Comparison of ENCODE assay signal across 8 cellular contexts in genomic region chr1:98051065-98051675, GRCh38.
DNase-seq lines count a peak whose midpoint lies in the region; ATAC-seq and TF ChIP-seq lines count a peak whose summit lies in the region.

No MANE protein-coding gene starts in this region.

- 0 to 1% (median 0%) methylated on average over 1 of the region's 1 CpG for WGBS in psoas muscle, 3 donors

- no peak overlapping the region for H3K27ac Mint-ChIP-seq in activated naive CD4-positive, alpha-beta T cell treated with anti-CD3 and anti-CD28 coated beads for 36 hours
- peak overlapping the region; percentile 60 for H3K27ac Mint-ChIP-seq in glutamatergic neuron (ENCODE audit: unreplicated experiment)

- peak; percentile 56 for DNase-seq in DMS114 treated with DMSO at 0.1 percent for 48 hours (lab: John Stamatoyannopoulos, UW; ENCODE audit: unreplicated experiment)
- peak; percentile 65 for DNase-seq in LoVo (ENCODE audit: low spot score)
- DNase-seq in RWPE2 (ENCODE audit: low spot score) = peak; percentile 49
- DNase-seq in activated naive CD4-positive, alpha-beta T cell treated with anti-CD3 and anti-CD28 coated beads for 36 hours = peak; percentile 85
- DNase-seq in glutamatergic neuron = peak; percentile 85
- DNase-seq in psoas muscle = peak; percentile 41 to 63

- no peaks in the 10 kb centered on the region for H3K9me3 ChIP-seq in RWPE2 (ENCODE audit: severe bottlenecking)
- H3K9me3 ChIP-seq in psoas muscle = no peaks in the 10 kb centered on the region

- ATAC-seq in GM21447 (IDR thresholded peaks at IDR 0.05; ENCODE audit: unreplicated experiment) = peak; percentile 36
- no peak for ATAC-seq in RWPE2 (ENCODE audit: low read depth)
- ATAC-seq in psoas muscle = peak in 1 of 4 donors; percentile 53
- no peak for ATAC-seq in HG02981 (IDR thresholded peaks at IDR 0.05; ENCODE audit: unreplicated experiment)

- H3K9me3 Mint-ChIP-seq in activated naive CD4-positive, alpha-beta T cell treated with anti-CD3 and anti-CD28 coated beads for 36 hours = no peaks in the 10 kb centered on the region
- H3K9me3 Mint-ChIP-seq in glutamatergic neuron (ENCODE audit: unreplicated experiment) = peaks cover 29% of the 10 kb centered on the region

- H3K27ac ChIP-seq in RWPE2 (ENCODE audit: poor library complexity, severe bottlenecking) (no peak overlapping the region), psoas muscle (no peak overlapping the region)

- CTCF ChIA-PET in activated naive CD4-positive, alpha-beta T cell treated with anti-CD3 and anti-CD28 coated beads for 36 hours (lab: Charles Lee) = interaction anchor here (1.0 to 1.8 kb wide), 9 partner anchors 9 to 914 kb away, joined by 3 to 6 read pairs (median 3); partner anchors contain the start of gene DPYD

- H3K27me3 Mint-ChIP-seq in activated naive CD4-positive, alpha-beta T cell treated with anti-CD3 and anti-CD28 coated beads for 36 hours (ENCODE audit: low read depth) = peaks cover 55% of the 10 kb centered on the region
- H3K27me3 Mint-ChIP-seq in glutamatergic neuron (ENCODE audit: unreplicated experiment) = peaks cover 23% of the 10 kb centered on the region

- H3K4me1 ChIP-seq in RWPE2 (ENCODE audit: insufficient read depth, poor library complexity, severe bottlenecking) (peaks cover 5% of the 10 kb centered on the region), psoas muscle (peaks cover 5% of the 10 kb centered on the region)

- H3K4me3 Mint-ChIP-seq in activated naive CD4-positive, alpha-beta T cell treated with anti-CD3 and anti-CD28 coated beads for 36 hours = no peak overlapping the region
- H3K4me3 Mint-ChIP-seq in glutamatergic neuron (ENCODE audit: unreplicated experiment) = peak overlapping the region; percentile 58

- intact Hi-C loops in activated naive CD4-positive, alpha-beta T cell treated with anti-CD3 and anti-CD28 coated beads for 36 hours (cut with micrococcal nuclease) = loop anchor here (1.0 to 5.0 kb wide), 9 partner anchors 230 to 1814 kb away; no protein-coding TSS in a partner anchor
- intact Hi-C loops in psoas muscle (cut with DNase I) = loop anchor here (5.0 to 10.0 kb wide), 4 partner anchors 129 to 1076 kb away; partner anchors contain the start of gene DPYD (in 1 of the 2)

- peaks cover 27% of the 10 kb centered on the region for H3K4me1 Mint-ChIP-seq in activated naive CD4-positive, alpha-beta T cell treated with anti-CD3 and anti-CD28 coated beads for 36 hours (ENCODE audit: low read depth)
- H3K4me1 Mint-ChIP-seq in glutamatergic neuron (ENCODE audit: low read depth, unreplicated experiment) = peaks cover 24% of the 10 kb centered on the region

- H3K36me3 ChIP-seq in RWPE2 (ENCODE audit: low read depth) = no peaks in the 10 kb centered on the region
- H3K36me3 ChIP-seq in psoas muscle (ENCODE audit: insufficient read depth in 1 of 2, low read depth in 1 of 2) = no peaks in the 10 kb centered on the region

- H3K4me3 ChIP-seq in RWPE2 (ENCODE audit: severe bottlenecking) (no peak overlapping the region), psoas muscle (no peak overlapping the region)

- peaks cover 23% of the 10 kb centered on the region for H3K27me3 ChIP-seq in RWPE2 (ENCODE audit: insufficient read depth, poor library complexity, severe bottlenecking)
- peaks cover 5 to 69% (median 17%) of the 10 kb centered on the region in 3 donors for H3K27me3 ChIP-seq in psoas muscle (ENCODE audit: insufficient read depth in 3 of 3, low read length in 2 of 3)

- peak; percentile 96 for TF ChIP-seq CTCF in RWPE2 (IDR thresholded peaks at IDR 0.05; ENCODE audit: poor library complexity, severe bottlenecking)
- TF ChIP-seq CTCF in glutamatergic neuron (IDR thresholded peaks at IDR 0.05; ENCODE audit: partially characterized antibody, unreplicated experiment) = peak; percentile 93
- TF ChIP-seq CTCF in psoas muscle (IDR thresholded peaks at IDR 0.05) = peak; percentile 84

- H3K36me3 Mint-ChIP-seq in activated naive CD4-positive, alpha-beta T cell treated with anti-CD3 and anti-CD28 coated beads for 36 hours (ENCODE audit: low read depth) = no peaks in the 10 kb centered on the region
- H3K36me3 Mint-ChIP-seq in glutamatergic neuron (ENCODE audit: unreplicated experiment) = peaks cover 12% of the 10 kb centered on the region
